In the genomic region with DNA sequence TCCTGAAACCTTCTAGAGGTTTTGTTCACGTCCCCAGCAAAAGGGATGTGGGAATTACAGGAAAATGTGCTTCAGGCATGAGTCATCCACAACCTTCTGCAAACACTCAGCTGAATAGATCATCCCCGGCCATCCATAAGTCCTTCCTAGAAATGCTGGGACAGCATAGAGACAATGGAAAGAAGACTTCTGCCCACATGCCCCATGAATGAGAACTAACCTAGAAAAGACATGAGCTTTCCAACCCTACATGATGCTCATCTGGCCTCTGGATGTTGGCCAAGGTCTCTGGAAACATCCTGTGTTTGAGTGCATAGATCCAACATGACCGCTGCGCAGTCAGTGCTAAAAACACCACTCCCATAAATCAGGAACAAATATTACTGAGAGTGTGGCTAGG, we compare ENCODE assay signal across 14 cellular contexts.
DNase-seq lines count a peak whose midpoint lies in the region; ATAC-seq and TF ChIP-seq lines count a peak whose summit lies in the region.
"Had no signal": no experiment of that assay in that cellular context is flagged by ENCODE, and none has a peak within 500 bp of the region (broad histone marks: within the 10 kb centered on the region; RNA-seq: fewer than 3 reads in every experiment).

No MANE protein-coding gene starts in this region.

- no peak overlapping the region for H2BK20ac ChIP-seq in IMR-90 (ENCODE audit: low read depth, low read length)

- H4K91ac ChIP-seq in IMR-90 (ENCODE audit: insufficient read depth, low read depth, low read length), result no peak overlapping the region

- H3K4me3 ChIP-seq in AG10803 (ENCODE audit: low read length) (no peak overlapping the region), IMR-90 (ENCODE audit: insufficient read depth, low read depth, low read length) (no peak overlapping the region), astrocyte of the spinal cord (ENCODE audit: low read depth, low read length) (no peak overlapping the region)
- H3K4me3 ChIP-seq: SJCRH30 had no signal

- H3K4me3 Mint-ChIP-seq in naive thymus-derived CD8-positive, alpha-beta T cell, result no peak overlapping the region
- H3K4me3 Mint-ChIP-seq: stimulated activated effector memory CD8-positive, alpha-beta T cell treated with anti-CD3 and anti-CD28 coated beads, Interleukin-12 subunit alpha, Interleukin-12 subunit beta, amount 100 ng/mL, for 72 hours had no signal

- no peaks in the 10 kb centered on the region for H4K20me1 ChIP-seq in IMR-90 (ENCODE audit: insufficient read depth, low read length)

- H2BK5ac ChIP-seq in IMR-90 (ENCODE audit: low read depth, low read length, poor library complexity, severe bottlenecking), result no peak overlapping the region

- no peaks in the 10 kb centered on the region for H3K27me3 ChIP-seq in IMR-90 (ENCODE audit: control insufficient read depth, insufficient read depth, low read length)
- H3K27me3 ChIP-seq: SJCRH30 had no signal

- H3K4ac ChIP-seq in IMR-90 (ENCODE audit: low read depth, low read length), result no peak overlapping the region

- no peak overlapping the region for H3K18ac ChIP-seq in IMR-90 (ENCODE audit: low read depth, low read length)

- no peak overlapping the region for H2BK15ac ChIP-seq in IMR-90 (ENCODE audit: low read depth, low read length)

- H3K9me3 Mint-ChIP-seq in naive thymus-derived CD8-positive, alpha-beta T cell, result no peaks in the 10 kb centered on the region
- H3K9me3 Mint-ChIP-seq: stimulated activated effector memory CD8-positive, alpha-beta T cell treated with anti-CD3 and anti-CD28 coated beads, Interleukin-12 subunit alpha, Interleukin-12 subunit beta, amount 100 ng/mL, for 72 hours had no signal

- intact Hi-C loops in IMR-90 (cut with micrococcal nuclease), result loop anchor here (5.0 kb wide), 1 partner anchor 586 kb away; no protein-coding TSS in a partner anchor

- WGBS in IMR-90 (ENCODE audit: extremely low coverage in 2 of 2, insufficient read length in 1 of 2), 2 experiments, result no CpG with 5 or more reads among the region's 4 CpGs

- H3K23ac ChIP-seq in IMR-90 (ENCODE audit: low read depth, low read length), result no peak overlapping the region

- H4K8ac ChIP-seq in IMR-90 (ENCODE audit: low read depth in 2 of 2, low read length in 2 of 2), result no peak overlapping the region

- H3K14ac ChIP-seq in IMR-90 (replicated peaks; ENCODE audit: low read depth, low read length), result no peak overlapping the region

- peak; percentile 44; the same call in 1 of the 2 replicates for ATAC-seq in IMR-90 (ENCODE audit: low read depth)
- no peak for ATAC-seq in naive thymus-derived CD8-positive, alpha-beta T cell
- ATAC-seq in HG03175 (IDR thresholded peaks at IDR 0.05; ENCODE audit: unreplicated experiment), result no peak
- ATAC-seq: stimulated activated effector memory CD8-positive, alpha-beta T cell treated with anti-CD3 and anti-CD28 coated beads, Interleukin-12 subunit alpha, Interleukin-12 subunit beta, amount 100 ng/mL, for 72 hours had no signal

- no peaks in the 10 kb centered on the region for H3K9me1 ChIP-seq in IMR-90 (ENCODE audit: insufficient read depth, low read length)

- DNase-seq in AG10803 (ENCODE audit: low read depth) (peak; percentile 70), IMR-90 (peak; percentile 43), astrocyte of the spinal cord (ENCODE audit: low read depth, low spot score) (peak; percentile 78), kidney glomerular epithelial cell (lab: John Stamatoyannopoulos, UW) (peak; percentile 5), ecto neural progenitor cell (ENCODE audit: low spot score) (no peak)
- DNase-seq in naive thymus-derived CD8-positive, alpha-beta T cell, result no peak
- DNase-seq in activated effector memory CD4-positive, alpha-beta T cell treated with anti-CD3 and anti-CD28 coated beads, Interleukin-2, amount 50 U/mL, for 16 hours, result no peak
- DNase-seq: effector CD8-positive, alpha-beta T cell; NCI-H69 had no signal

- H2AK9ac ChIP-seq in IMR-90 (replicated peaks; ENCODE audit: low read depth, low read length, poor library complexity), result no peak overlapping the region

- no peak overlapping the region for H3K27ac Mint-ChIP-seq in naive thymus-derived CD8-positive, alpha-beta T cell
- H3K27ac Mint-ChIP-seq: stimulated activated effector memory CD8-positive, alpha-beta T cell treated with anti-CD3 and anti-CD28 coated beads, Interleukin-12 subunit alpha, Interleukin-12 subunit beta, amount 100 ng/mL, for 72 hours had no signal

- no peaks in the 10 kb centered on the region for H3K36me3 ChIP-seq in IMR-90 (ENCODE audit: control insufficient read depth, insufficient read depth, low read length)
- H3K36me3 ChIP-seq: SJCRH30 had no signal

- no peak overlapping the region for H4K5ac ChIP-seq in IMR-90 (ENCODE audit: low read depth, low read length)

- H3K27me3 Mint-ChIP-seq in naive thymus-derived CD8-positive, alpha-beta T cell, result no peaks in the 10 kb centered on the region

- TF ChIP-seq CTCF in AG10803 (conservative IDR thresholded peaks at IDR 0.05; ENCODE audit: low read length), result no peak
- no peak for TF ChIP-seq CTCF in IMR-90 (conservative IDR thresholded peaks at IDR 0.05; ENCODE audit: low read depth, low read length)
- no peak for TF ChIP-seq CTCF in astrocyte of the spinal cord (IDR thresholded peaks at IDR 0.05; ENCODE audit: low read depth, low read length)

- no peaks in the 10 kb centered on the region for H3K9me3 ChIP-seq in IMR-90 (ENCODE audit: control insufficient read depth, insufficient read depth, low read length)
- H3K9me3 ChIP-seq: SJCRH30 had no signal

- H3K4me1 Mint-ChIP-seq in naive thymus-derived CD8-positive, alpha-beta T cell, result no peaks in the 10 kb centered on the region
- H3K4me1 Mint-ChIP-seq: stimulated activated effector memory CD8-positive, alpha-beta T cell treated with anti-CD3 and anti-CD28 coated beads, Interleukin-12 subunit alpha, Interleukin-12 subunit beta, amount 100 ng/mL, for 72 hours had no signal

- H3K56ac ChIP-seq in IMR-90 (ENCODE audit: extremely low read depth, insufficient read depth, low read length), result no peak overlapping the region

- CTCF ChIA-PET in IMR-90 (lab: Yijun Ruan, JAX), result no interaction called here

- no peak for TF ChIP-seq RAD21 in IMR-90 (IDR thresholded peaks at IDR 0.05; ENCODE audit: low read length)

- dilution Hi-C loops in IMR-90 (cut with HindIII; ENCODE audit: low sequenced_read_pairs, unreplicated experiment), result no loop called here

- H3K4me2 ChIP-seq in IMR-90 (ENCODE audit: low read depth, low read length), result no peak overlapping the region

- POLR2A ChIA-PET in IMR-90 (lab: Charles Lee; ENCODE audit: unreplicated experiment), result no interaction called here
- POLR2A ChIA-PET in naive thymus-derived CD8-positive, alpha-beta T cell (lab: Charles Lee), result no interaction called here

- no TSS peak for BruUV-seq in IMR-90 (replicated peaks; lab: Mats Ljungman, UMichigan)

- H2AFZ ChIP-seq in IMR-90 (replicated peaks; ENCODE audit: low read length, poor library complexity), result no peak overlapping the region
- H2AFZ ChIP-seq: parathyroid adenoma had no signal

- no peak overlapping the region for H2AK5ac ChIP-seq in IMR-90 (ENCODE audit: low read depth, low read length)

- H3K9ac ChIP-seq in IMR-90 (ENCODE audit: low read depth, low read length), result no peak overlapping the region
- H3K9ac ChIP-seq: parathyroid adenoma had no signal

- H3K4me1 ChIP-seq in IMR-90 (ENCODE audit: control insufficient read depth, insufficient read depth, low read length), result no peaks in the 10 kb centered on the region
- H3K4me1 ChIP-seq: parathyroid adenoma had no signal

- H3K36me3 Mint-ChIP-seq in naive thymus-derived CD8-positive, alpha-beta T cell, result no peaks in the 10 kb centered on the region
- H3K36me3 Mint-ChIP-seq: stimulated activated effector memory CD8-positive, alpha-beta T cell treated with anti-CD3 and anti-CD28 coated beads, Interleukin-12 subunit alpha, Interleukin-12 subunit beta, amount 100 ng/mL, for 72 hours had no signal

- no peak overlapping the region for H2BK120ac ChIP-seq in IMR-90 (ENCODE audit: low read depth, low read length)

- TF ChIP-seq POLR2A in IMR-90 (IDR thresholded peaks at IDR 0.05; ENCODE audit: low read depth, low read length), result no peak

- in situ Hi-C loops in IMR-90 (cut with MboI; ENCODE audit: low sequenced_read_pairs), result no loop called here
- in situ Hi-C loops in astrocyte of the spinal cord (cut with HindIII; ENCODE audit: low sequenced_read_pairs), result no loop called here

- H3K27ac ChIP-seq in IMR-90 (ENCODE audit: insufficient read depth, low read length), result no peak overlapping the region
- H3K27ac ChIP-seq: C4-2B, parathyroid adenoma had no signal

- no peaks in the 10 kb centered on the region for H3K79me1 ChIP-seq in IMR-90 (ENCODE audit: low read depth in 1 of 2, low read length in 2 of 2)

TF ChIP-seq in IMR-90, 13 proteins besides CTCF, POLR2A, EP300 and RAD21 (continues in another document):
- no peak for TF ChIP-seq MAZ (IDR thresholded peaks at IDR 0.05; ENCODE audit: borderline replicate concordance, low read depth, low read length)
- no peak for TF ChIP-seq BHLHE40 (IDR thresholded peaks at IDR 0.05; ENCODE audit: low read depth, low read length)
- TF ChIP-seq, protein P1, sequence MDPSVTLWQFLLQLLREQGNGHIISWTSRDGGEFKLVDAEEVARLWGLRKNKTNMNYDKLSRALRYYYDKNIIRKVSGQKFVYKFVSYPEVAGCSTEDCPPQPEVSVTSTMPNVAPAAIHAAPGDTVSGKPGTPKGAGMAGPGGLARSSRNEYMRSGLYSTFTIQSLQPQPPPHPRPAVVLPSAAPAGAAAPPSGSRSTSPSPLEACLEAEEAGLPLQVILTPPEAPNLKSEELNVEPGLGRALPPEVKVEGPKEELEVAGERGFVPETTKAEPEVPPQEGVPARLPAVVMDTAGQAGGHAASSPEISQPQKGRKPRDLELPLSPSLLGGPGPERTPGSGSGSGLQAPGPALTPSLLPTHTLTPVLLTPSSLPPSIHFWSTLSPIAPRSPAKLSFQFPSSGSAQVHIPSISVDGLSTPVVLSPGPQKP (IDR thresholded peaks at IDR 0.05; ENCODE audit: borderline replicate concordance, low read depth, low read length), result no peak
- no peak for TF ChIP-seq RFX5 (IDR thresholded peaks at IDR 0.05; ENCODE audit: low read depth, low read length)
- TF ChIP-seq MXI1 (IDR thresholded peaks at IDR 0.05; ENCODE audit: borderline replicate concordance, low read depth, low read length), result no peak
- no peak for TF ChIP-seq FOS (IDR thresholded peaks at IDR 0.05; ENCODE audit: low read depth, low read length)
- no peak for TF ChIP-seq SMC3 (IDR thresholded peaks at IDR 0.05; ENCODE audit: low read depth, low read length)
- no peak for TF ChIP-seq USF2 (IDR thresholded peaks at IDR 0.05; ENCODE audit: low read depth, low read length)
- TF ChIP-seq CHD1 (IDR thresholded peaks at IDR 0.05; ENCODE audit: low read depth, low read length), result no peak
- no peak for TF ChIP-seq MAFK (IDR thresholded peaks at IDR 0.05; ENCODE audit: low read depth, low read length)
- TF ChIP-seq NFE2L2 (IDR thresholded peaks at IDR 0.05; ENCODE audit: low read depth, low read length), result no peak

Comparison
In these comparisons a context has a peak if more than half of its experiments do, and no peak if none do; other contexts are left out.
1. DNase-seq: peak in AG10803 (single experiment), IMR-90 (single experiment), astrocyte of the spinal cord (single experiment) and kidney glomerular epithelial cell (single experiment); none in naive thymus-derived CD8-positive, alpha-beta T cell (0 of 10), ecto neural progenitor cell (single experiment) and activated effector memory CD4-positive, alpha-beta T cell treated with anti-CD3 and anti-CD28 coated beads, Interleukin-2, amount 50 U/mL, for 16 hours (single experiment).